Comparison of ENCODE assay signal across 11 cellular contexts in genomic region chr5:14281746-14282181, GRCh38.
DNase-seq lines count a peak whose midpoint lies in the region; ATAC-seq and TF ChIP-seq lines count a peak whose summit lies in the region.
"Had no signal": no experiment of that assay in that cellular context is flagged by ENCODE, and none has a peak within 500 bp of the region (broad histone marks: within the 10 kb centered on the region; RNA-seq: fewer than 3 reads in every experiment).

No MANE protein-coding gene starts in this region.

- no peak for TF ChIP-seq CTCF in GM13977 (IDR thresholded peaks at IDR 0.05; ENCODE audit: extremely low read depth, insufficient read depth, missing control alignments)

- peak; percentile 45 for DNase-seq in GM13977 (ENCODE audit: low spot score)
- DNase-seq in KBM-7 = no peak
- no peak for DNase-seq in NCI-H524 treated with DMSO at 0.1 percent for 48 hours (lab: John Stamatoyannopoulos, UW)
- DNase-seq in NAMALWA (ENCODE audit: low spot score) = no peak
- DNase-seq in ACHN = no peak
- DNase-seq: NCI-H510A treated with DMSO at 0.1 percent for 48 hours, testis had no signal

- H3K27me3 Mint-ChIP-seq in activated T-helper 17 cell treated with anti-CD3 and anti-CD28 coated beads, Interleukin-2, amount 50 U/mL, for 72 hours = peaks cover 3% of the 10 kb centered on the region

- no peaks in the 10 kb centered on the region for H3K9me3 Mint-ChIP-seq in activated T-helper 17 cell treated with anti-CD3 and anti-CD28 coated beads, Interleukin-2, amount 50 U/mL, for 72 hours
- H3K9me3 Mint-ChIP-seq: T-cell had no signal

- in situ Hi-C loops in GM13977 (cut with MboI; ENCODE audit: low pct_unique_long_range_greater_than_20kb, low sequenced_read_pairs, unreplicated experiment) = no loop called here
- in situ Hi-C loops in KBM-7 (cut with MboI; ENCODE audit: low pct_unique_long_range_greater_than_20kb, low sequenced_read_pairs) = no loop called here
- in situ Hi-C loops in ACHN (cut with HindIII; ENCODE audit: low pct_ligation_motif_present, low pct_unique_long_range_greater_than_20kb, low sequenced_read_pairs) = loop anchor here (25.0 kb wide), 1 partner anchor 294 kb away; no protein-coding TSS in a partner anchor

- ATAC-seq in GM19035 (IDR thresholded peaks at IDR 0.05; ENCODE audit: unreplicated experiment) (peak; percentile 40), HG02973 (IDR thresholded peaks at IDR 0.05; ENCODE audit: unreplicated experiment) (peak; percentile 76)
- peak; percentile 71 for ATAC-seq in activated T-helper 17 cell treated with anti-CD3 and anti-CD28 coated beads, Interleukin-2, amount 50 U/mL, for 72 hours (replicated peaks)
- ATAC-seq: T-cell had no signal

- no peak overlapping the region for H3K27ac Mint-ChIP-seq in activated T-helper 17 cell treated with anti-CD3 and anti-CD28 coated beads, Interleukin-2, amount 50 U/mL, for 72 hours
- H3K27ac Mint-ChIP-seq: T-cell had no signal

- H3K4me3 Mint-ChIP-seq in activated T-helper 17 cell treated with anti-CD3 and anti-CD28 coated beads, Interleukin-2, amount 50 U/mL, for 72 hours = no peak overlapping the region
- H3K4me3 Mint-ChIP-seq: T-cell had no signal

- no peaks in the 10 kb centered on the region for H3K4me1 Mint-ChIP-seq in activated T-helper 17 cell treated with anti-CD3 and anti-CD28 coated beads, Interleukin-2, amount 50 U/mL, for 72 hours

- H3K36me3 Mint-ChIP-seq in activated T-helper 17 cell treated with anti-CD3 and anti-CD28 coated beads, Interleukin-2, amount 50 U/mL, for 72 hours (ENCODE audit: low read depth) = no peaks in the 10 kb centered on the region
- H3K36me3 Mint-ChIP-seq: T-cell had no signal
